In genomic region chr14:102768223-102769048, GRCh38 we compare ENCODE assay signal across 10 cellular contexts.
DNase-seq lines count a peak whose midpoint lies in the region; ATAC-seq, FAIRE-seq and TF ChIP-seq lines count a peak whose summit lies in the region.
"Had no signal": no experiment of that assay in that cellular context is flagged by ENCODE, and none has a peak within 500 bp of the region (broad histone marks: within the 10 kb centered on the region; RNA-seq: fewer than 3 reads in every experiment).

No MANE protein-coding gene starts in this region.

- TF ChIP-seq CTCF in GM10248 (IDR thresholded peaks at IDR 0.05; ENCODE audit: control extremely low read depth, extremely low read depth, low read depth, missing control alignments), result no peak

- FAIRE-seq in RCC 7860 (lab: Jason Lieb, UNC), result no peak
- FAIRE-seq: TTC549 had no signal

- POLR2A ChIA-PET in GM10248 (lab: Yijun Ruan, JAX), result no interaction called here

- CTCF ChIA-PET in GM10248 (lab: Yijun Ruan, JAX), result interaction anchor here (1.6 kb wide), 2 partner anchors 9 to 73 kb away, joined by 3 to 8 read pairs; no protein-coding TSS in a partner anchor

- DNase-seq in GM10248 (ENCODE audit: extremely low spot score), result peak; percentile 78
- DNase-seq in globus pallidus (ENCODE audit: low spot score), result peak; percentile 42
- no peak for DNase-seq in COLO668 (lab: John Stamatoyannopoulos, UW; ENCODE audit: unreplicated experiment)
- no peak for DNase-seq in D341Med (ENCODE audit: low spot score)
- DNase-seq in epidermal melanocyte (ENCODE audit: insufficient read length, low spot score), result no peak
- DNase-seq in RCC 7860 (ENCODE audit: low spot score), result no peak
- DNase-seq: colonic mucosa had no signal

- ATAC-seq in GM19463 (IDR thresholded peaks at IDR 0.05; ENCODE audit: unreplicated experiment) (peak; percentile 45), HG03558 (IDR thresholded peaks at IDR 0.05; ENCODE audit: extremely low read depth, unreplicated experiment) (peak; percentile 39)

Comparison
In these comparisons a context has a peak if more than half of its experiments do, and no peak if none do; other contexts are left out.
1. DNase-seq: peak in GM10248 (single experiment) and globus pallidus (single experiment); none in COLO668 (single experiment), D341Med (single experiment), epidermal melanocyte (single experiment) and RCC 7860 (single experiment).